Comparison of ENCODE assay signal across 7 cellular contexts in the genomic region with DNA sequence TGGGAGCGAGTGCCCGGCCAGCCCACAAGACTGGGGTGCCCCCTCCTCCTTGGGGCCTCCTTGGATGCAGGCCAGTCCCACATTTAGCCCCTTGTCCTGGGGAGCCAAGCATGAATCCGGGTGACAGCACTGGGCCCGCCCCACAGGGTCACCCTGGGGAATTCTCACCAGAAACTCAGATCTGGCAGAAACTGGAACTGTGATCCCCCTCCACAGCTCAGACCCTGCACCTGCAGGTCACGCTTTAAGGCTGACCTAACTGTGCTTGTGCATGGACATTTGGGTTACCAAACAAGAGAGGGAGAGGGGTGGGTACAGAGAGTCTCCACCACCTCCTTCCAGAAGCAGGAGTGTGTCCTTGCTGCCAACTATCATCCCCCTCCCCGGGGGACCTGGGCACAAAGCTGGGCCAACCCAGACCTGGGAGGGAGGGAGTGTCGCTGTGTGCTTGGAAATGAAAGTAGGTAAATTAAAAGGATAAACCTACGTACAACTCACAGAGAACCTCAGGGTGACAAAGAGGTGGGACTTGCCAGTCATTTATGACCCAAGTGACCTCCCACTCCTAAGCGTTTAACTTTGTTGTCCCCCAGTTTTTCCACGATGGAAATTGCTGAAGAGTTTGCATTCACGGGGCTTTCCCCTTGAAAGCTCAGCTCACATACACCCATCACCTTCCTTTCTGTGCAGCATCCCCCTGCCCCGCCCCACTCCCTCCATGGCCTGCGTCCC. TPM values are rescaled to one million over a fixed set of nuclear protein-coding genes. Genes with fewer than 3 reads are reported as not detected.
DNase-seq lines count a peak whose midpoint lies in the region; ATAC-seq lines count a peak whose summit lies in the region.

No MANE protein-coding gene starts in this region.

- H4K91ac ChIP-seq in trophoblast cell (ENCODE audit: low read depth, low read length): no peak overlapping the region

- peak overlapping the region; percentile 12 for H3K4ac ChIP-seq in trophoblast cell (ENCODE audit: low read depth, low read length)

- no peak overlapping the region for H3K23ac ChIP-seq in trophoblast cell (ENCODE audit: low read length)

- DNase-seq in trophoblast cell (no peak), amniotic stem cell (lab: John Stamatoyannopoulos, UW) (no peak), COLO668 (lab: John Stamatoyannopoulos, UW; ENCODE audit: unreplicated experiment) (no peak), inferior parietal cortex (ENCODE audit: extremely low spot score) (no peak)

- H4K12ac ChIP-seq in trophoblast cell (ENCODE audit: low read depth, low read length): no peak overlapping the region

- H3K27me3 ChIP-seq in trophoblast cell (ENCODE audit: insufficient read depth, low read length): no peaks in the 10 kb centered on the region

- no peak overlapping the region for H3K4me3 ChIP-seq in trophoblast cell (ENCODE audit: low read depth, low read length)

- no peak overlapping the region for H3K4me2 ChIP-seq in trophoblast cell (ENCODE audit: low read length)

- no peak overlapping the region for H2BK5ac ChIP-seq in trophoblast cell (ENCODE audit: low read depth, low read length, poor library complexity)

- no peak overlapping the region for H4K8ac ChIP-seq in trophoblast cell (ENCODE audit: low read depth, low read length)

- H2AK5ac ChIP-seq in trophoblast cell (ENCODE audit: low read length): no peak overlapping the region

- peaks cover 57 to 62% of the 10 kb centered on the region in 2 experiments for H3K36me3 ChIP-seq in trophoblast cell (ENCODE audit: control insufficient read depth in 1 of 2, insufficient read depth in 2 of 2, low read length in 2 of 2)

- no peak overlapping the region for H3K9ac ChIP-seq in trophoblast cell (ENCODE audit: low read length)

- peaks cover 33% of the 10 kb centered on the region for H3K79me1 ChIP-seq in trophoblast cell (ENCODE audit: low read length)

- ATAC-seq in GM18873 (IDR thresholded peaks at IDR 0.05; ENCODE audit: low FRiP score, unreplicated experiment) (peak; percentile 67), GM21528 (IDR thresholded peaks at IDR 0.05; ENCODE audit: low FRiP score, unreplicated experiment) (peak; percentile 74), HG03457 (IDR thresholded peaks at IDR 0.05; ENCODE audit: unreplicated experiment) (peak; percentile 49)

- H3K4me1 ChIP-seq in trophoblast cell (ENCODE audit: control insufficient read depth in 1 of 2, insufficient read depth in 2 of 2, low read length in 2 of 2): peaks cover 40 to 41% of the 10 kb centered on the region in 2 experiments

- H3K14ac ChIP-seq in trophoblast cell (ENCODE audit: low read length): no peak overlapping the region

- H3K27ac ChIP-seq in trophoblast cell (ENCODE audit: low read depth, low read length): no peak overlapping the region

- H2BK120ac ChIP-seq in trophoblast cell (ENCODE audit: insufficient read depth, low read length, poor library complexity): no peak overlapping the region

- H2BK12ac ChIP-seq in trophoblast cell (ENCODE audit: low read length): no peak overlapping the region

- peaks cover 2% of the 10 kb centered on the region for H3K9me3 ChIP-seq in trophoblast cell (ENCODE audit: insufficient read depth, low read depth, low read length)

- no peak overlapping the region for H2AFZ ChIP-seq in trophoblast cell (ENCODE audit: insufficient read depth, low read length, poor library complexity)

- no CpG with 5 or more reads among the region's 13 CpGs for WGBS in trophoblast cell (ENCODE audit: extremely low coverage, insufficient coverage, insufficient read length)

- peak overlapping the region; percentile 2 for H3K18ac ChIP-seq in trophoblast cell (ENCODE audit: low read length)

- peaks cover 12% of the 10 kb centered on the region for H3K79me2 ChIP-seq in trophoblast cell (ENCODE audit: control insufficient read depth, insufficient read depth, low read length, poor library complexity)

RNA-seq across cellular contexts. Expression of a gene that starts 9.1 kb away (rescaled TPM):
- 306 and 337 TPM in 2 replicates for polyA plus RNA-seq in trophoblast cell (2013)

RNA-seq across cellular contexts. Expression of a gene that starts 51.2 kb away (rescaled TPM):
- 0.07 and 0.08 TPM in 2 replicates for polyA plus RNA-seq in trophoblast cell (2013)
